Comparison of ENCODE assay signal across 9 cellular contexts in the genomic region with DNA sequence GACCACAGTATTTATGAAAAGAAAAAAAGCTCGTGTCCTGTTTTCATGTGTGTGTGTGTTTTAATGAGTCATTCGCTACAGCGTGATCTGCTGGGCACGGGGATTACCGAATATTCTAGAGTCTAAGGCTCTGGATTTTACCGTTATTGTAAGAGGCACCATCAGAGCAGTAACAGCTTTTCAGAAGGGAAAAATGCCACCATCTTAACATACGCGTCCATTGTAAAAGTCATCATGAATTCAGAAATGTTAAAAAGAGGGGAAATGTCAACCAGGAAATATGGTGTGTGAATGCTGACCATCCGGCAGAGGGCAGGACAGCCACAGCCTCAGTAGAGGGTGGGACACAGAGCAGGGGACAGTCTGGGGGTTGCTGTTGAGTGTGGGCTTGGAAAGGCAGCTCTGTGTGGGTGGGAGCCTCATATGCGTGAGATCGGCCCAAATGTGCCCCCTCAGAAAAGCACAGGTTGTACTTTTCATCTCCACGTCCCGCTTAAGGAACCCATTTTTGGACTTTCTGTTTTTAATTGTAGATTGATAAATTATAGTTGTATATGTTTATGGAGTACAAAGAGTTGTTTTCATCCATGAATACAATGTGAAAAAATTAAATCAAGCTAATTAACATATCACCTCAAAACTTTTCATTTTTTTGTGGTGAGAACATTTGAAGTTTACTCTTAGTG.
DNase-seq lines count a peak whose midpoint lies in the region; ATAC-seq, FAIRE-seq and TF ChIP-seq lines count a peak whose summit lies in the region.
"Had no signal": no experiment of that assay in that cellular context is flagged by ENCODE, and none has a peak within 500 bp of the region (broad histone marks: within the 10 kb centered on the region; RNA-seq: fewer than 3 reads in every experiment).

No MANE protein-coding gene starts in this region.

- H3K4me1 ChIP-seq in keratinocyte (ENCODE audit: control insufficient read depth, extremely low read depth, insufficient read depth, low read length) = no peaks in the 10 kb centered on the region

- no peak overlapping the region for H3K4me3 ChIP-seq in AG04450 (ENCODE audit: low read depth, low read length)
- no peak overlapping the region for H3K4me3 ChIP-seq in keratinocyte (ENCODE audit: control insufficient read depth in 2 of 3, extremely low read depth in 1 of 3, insufficient read depth in 2 of 3, low read depth in 1 of 3, low read length in 3 of 3)

- H3K27ac ChIP-seq in AG04450 (ENCODE audit: low read depth, low read length) (no peak overlapping the region), keratinocyte (ENCODE audit: control insufficient read depth, insufficient read depth, low read length) (no peak overlapping the region)

- H3K27me3 ChIP-seq in AG04450 (ENCODE audit: control insufficient read depth, insufficient read depth, low read length) (no peaks in the 10 kb centered on the region), keratinocyte (ENCODE audit: control insufficient read depth, extremely low read depth, insufficient read depth, low read length) (no peaks in the 10 kb centered on the region)

- no peak overlapping the region for H3K27ac Mint-ChIP-seq in WTC11
- H3K27ac Mint-ChIP-seq: activated naive CD8-positive, alpha-beta T cell had no signal

- H3K36me3 Mint-ChIP-seq in WTC11 = no peaks in the 10 kb centered on the region
- H3K36me3 Mint-ChIP-seq: activated naive CD8-positive, alpha-beta T cell had no signal

- no peaks in the 10 kb centered on the region for H3K36me3 ChIP-seq in keratinocyte (ENCODE audit: control insufficient read depth in 2 of 2, extremely low read depth in 1 of 2, insufficient read depth in 2 of 2, low read length in 2 of 2)

- H3K4me1 Mint-ChIP-seq in WTC11 = no peaks in the 10 kb centered on the region; the same call in 1 of the 2 replicates

- H3K9me3 ChIP-seq in AG04450 (ENCODE audit: control insufficient read depth, insufficient read depth, low read length) (peaks cover 3% of the 10 kb centered on the region; the same call in 1 of the 2 replicates), keratinocyte (ENCODE audit: control insufficient read depth, low read depth, low read length) (no peaks in the 10 kb centered on the region)

- H3K4me3 Mint-ChIP-seq in WTC11 = no peak overlapping the region
- H3K4me3 Mint-ChIP-seq: activated naive CD8-positive, alpha-beta T cell had no signal

- H3K9me3 Mint-ChIP-seq in WTC11 = peaks cover 10% of the 10 kb centered on the region; the same call in 1 of the 2 replicates

- no peaks in the 10 kb centered on the region for H3K9me1 ChIP-seq in keratinocyte (ENCODE audit: control insufficient read depth, extremely low read depth, insufficient read depth, low read length)

- POLR2A ChIA-PET in AG04450 (lab: Yijun Ruan, JAX) (no interaction called here), WTC11 (lab: Charles Lee) (no interaction called here)

- H3K27me3 Mint-ChIP-seq in WTC11 (ENCODE audit: low read depth) = peaks cover 5% of the 10 kb centered on the region; the same call in 1 of the 2 replicates
- H3K27me3 Mint-ChIP-seq: activated naive CD8-positive, alpha-beta T cell had no signal

- peak; percentile 72 for TF ChIP-seq CTCF in AG04450 (IDR thresholded peaks at IDR 0.05; ENCODE audit: low read depth, low read length)
- peak; percentile 40; the same call in 1 of the 2 replicates for TF ChIP-seq CTCF in WTC11 (IDR thresholded peaks at IDR 0.05)
- peak; percentile 20 to 66 (median 26) for TF ChIP-seq CTCF in keratinocyte (optimal IDR thresholded peaks at IDR 0.05 in 1 of 3, IDR thresholded peaks at IDR 0.05 in 1 of 3, conservative IDR thresholded peaks at IDR 0.05 in 1 of 3; ENCODE audit: extremely low read depth in 1 of 3, insufficient read depth in 2 of 3, low read length in 3 of 3)

- no peak overlapping the region for H3K9ac ChIP-seq in keratinocyte (ENCODE audit: control insufficient read depth, extremely low read depth, insufficient read depth, low read length)

- H2AFZ ChIP-seq in keratinocyte (ENCODE audit: control insufficient read depth, low read length) = no peak overlapping the region

- ATAC-seq in WTC11 = peak; percentile 94
- no peak for ATAC-seq in HG02571 (IDR thresholded peaks at IDR 0.05; ENCODE audit: unreplicated experiment)

- FAIRE-seq in keratinocyte (lab: Jason Lieb, UNC) = peak; percentile 5

- dilution Hi-C loops in keratinocyte (cut with MboI; ENCODE audit: extremely low pct_ligation_motif_present, low sequenced_read_pairs) = no loop called here

- no peaks in the 10 kb centered on the region for H3K79me2 ChIP-seq in keratinocyte (ENCODE audit: control insufficient read depth, insufficient read depth, low read length)

- DNase-seq in AG04450 (ENCODE audit: low read depth, low spot score) (no peak), HS-27A (ENCODE audit: low read depth) (peak; percentile 51), WTC11 (ENCODE audit: low spot score) (peak; percentile 36), keratinocyte (ENCODE audit: low read depth, low spot score) (no peak), AML-193 (lab: John Stamatoyannopoulos, UW) (no peak), kidney glomerular epithelial cell (lab: John Stamatoyannopoulos, UW) (no peak), DMS153 treated with DMSO at 0.1 percent for 48 hours (lab: John Stamatoyannopoulos, UW; ENCODE audit: unreplicated experiment) (no peak)

- no peak overlapping the region for H3K4me2 ChIP-seq in keratinocyte (ENCODE audit: control insufficient read depth, extremely low read depth, insufficient read depth, low read depth, low read length)

- CTCF ChIA-PET in AG04450 (lab: Charles Lee) (interaction anchor here (0.5 to 2.9 kb wide), 36 partner anchors 8 to 1795 kb away, joined by 3 to 39 read pairs (median 4); no protein-coding TSS in a partner anchor), WTC11 (lab: Charles Lee) (interaction anchor here (0.6 to 1.9 kb wide), 7 partner anchors 9 to 336 kb away, joined by 3 to 20 read pairs (median 3); no protein-coding TSS in a partner anchor)

- H4K20me1 ChIP-seq in keratinocyte (ENCODE audit: control insufficient read depth, extremely low read depth, insufficient read depth, low read length) = no peaks in the 10 kb centered on the region

TF ChIP-seq in WTC11, 78 proteins besides CTCF, POLR2A, EP300 and RAD21 (continues in another document):
- TF ChIP-seq, protein P1, sequence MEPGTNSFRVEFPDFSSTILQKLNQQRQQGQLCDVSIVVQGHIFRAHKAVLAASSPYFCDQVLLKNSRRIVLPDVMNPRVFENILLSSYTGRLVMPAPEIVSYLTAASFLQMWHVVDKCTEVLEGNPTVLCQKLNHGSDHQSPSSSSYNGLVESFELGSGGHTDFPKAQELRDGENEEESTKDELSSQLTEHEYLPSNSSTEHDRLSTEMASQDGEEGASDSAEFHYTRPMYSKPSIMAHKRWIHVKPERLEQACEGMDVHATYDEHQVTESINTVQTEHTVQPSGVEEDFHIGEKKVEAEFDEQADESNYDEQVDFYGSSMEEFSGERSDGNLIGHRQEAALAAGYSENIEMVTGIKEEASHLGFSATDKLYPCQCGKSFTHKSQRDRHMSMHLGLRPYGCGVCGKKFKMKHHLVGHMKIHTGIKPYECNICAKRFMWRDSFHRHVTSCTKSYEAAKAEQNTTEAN (CRISPR knock-in tag; IDR thresholded peaks at IDR 0.05) = no peak
- TF ChIP-seq, protein P2, sequence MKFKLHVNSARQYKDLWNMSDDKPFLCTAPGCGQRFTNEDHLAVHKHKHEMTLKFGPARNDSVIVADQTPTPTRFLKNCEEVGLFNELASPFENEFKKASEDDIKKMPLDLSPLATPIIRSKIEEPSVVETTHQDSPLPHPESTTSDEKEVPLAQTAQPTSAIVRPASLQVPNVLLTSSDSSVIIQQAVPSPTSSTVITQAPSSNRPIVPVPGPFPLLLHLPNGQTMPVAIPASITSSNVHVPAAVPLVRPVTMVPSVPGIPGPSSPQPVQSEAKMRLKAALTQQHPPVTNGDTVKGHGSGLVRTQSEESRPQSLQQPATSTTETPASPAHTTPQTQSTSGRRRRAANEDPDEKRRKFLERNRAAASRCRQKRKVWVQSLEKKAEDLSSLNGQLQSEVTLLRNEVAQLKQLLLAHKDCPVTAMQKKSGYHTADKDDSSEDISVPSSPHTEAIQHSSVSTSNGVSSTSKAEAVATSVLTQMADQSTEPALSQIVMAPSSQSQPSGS (CRISPR knock-in tag; IDR thresholded peaks at IDR 0.05; ENCODE audit: borderline replicate concordance, low read depth) = no peak
- TF ChIP-seq, protein P3, sequence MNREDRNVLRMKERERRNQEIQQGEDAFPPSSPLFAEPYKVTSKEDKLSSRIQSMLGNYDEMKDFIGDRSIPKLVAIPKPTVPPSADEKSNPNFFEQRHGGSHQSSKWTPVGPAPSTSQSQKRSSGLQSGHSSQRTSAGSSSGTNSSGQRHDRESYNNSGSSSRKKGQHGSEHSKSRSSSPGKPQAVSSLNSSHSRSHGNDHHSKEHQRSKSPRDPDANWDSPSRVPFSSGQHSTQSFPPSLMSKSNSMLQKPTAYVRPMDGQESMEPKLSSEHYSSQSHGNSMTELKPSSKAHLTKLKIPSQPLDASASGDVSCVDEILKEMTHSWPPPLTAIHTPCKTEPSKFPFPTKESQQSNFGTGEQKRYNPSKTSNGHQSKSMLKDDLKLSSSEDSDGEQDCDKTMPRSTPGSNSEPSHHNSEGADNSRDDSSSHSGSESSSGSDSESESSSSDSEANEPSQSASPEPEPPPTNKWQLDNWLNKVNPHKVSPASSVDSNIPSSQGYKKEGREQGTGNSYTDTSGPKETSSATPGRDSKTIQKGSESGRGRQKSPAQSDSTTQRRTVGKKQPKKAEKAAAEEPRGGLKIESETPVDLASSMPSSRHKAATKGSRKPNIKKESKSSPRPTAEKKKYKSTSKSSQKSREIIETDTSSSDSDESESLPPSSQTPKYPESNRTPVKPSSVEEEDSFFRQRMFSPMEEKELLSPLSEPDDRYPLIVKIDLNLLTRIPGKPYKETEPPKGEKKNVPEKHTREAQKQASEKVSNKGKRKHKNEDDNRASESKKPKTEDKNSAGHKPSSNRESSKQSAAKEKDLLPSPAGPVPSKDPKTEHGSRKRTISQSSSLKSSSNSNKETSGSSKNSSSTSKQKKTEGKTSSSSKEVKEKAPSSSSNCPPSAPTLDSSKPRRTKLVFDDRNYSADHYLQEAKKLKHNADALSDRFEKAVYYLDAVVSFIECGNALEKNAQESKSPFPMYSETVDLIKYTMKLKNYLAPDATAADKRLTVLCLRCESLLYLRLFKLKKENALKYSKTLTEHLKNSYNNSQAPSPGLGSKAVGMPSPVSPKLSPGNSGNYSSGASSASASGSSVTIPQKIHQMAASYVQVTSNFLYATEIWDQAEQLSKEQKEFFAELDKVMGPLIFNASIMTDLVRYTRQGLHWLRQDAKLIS (CRISPR knock-in tag; IDR thresholded peaks at IDR 0.05; ENCODE audit: borderline replicate concordance) = no peak

Comparison
In these comparisons a context has a peak if more than half of its experiments do, and no peak if none do; other contexts are left out.
1. DNase-seq: peak in HS-27A (single experiment) and WTC11 (single experiment); none in AG04450 (single experiment), keratinocyte (single experiment), AML-193 (0 of 2), kidney glomerular epithelial cell (single experiment) and DMS153 treated with DMSO at 0.1 percent for 48 hours (single experiment).
2. Peak in every context shown above with its lines, with median percentiles within 50 percentile points of each other: CTCF ChIP-seq.